Comparison of ENCODE assay signal across 10 cellular contexts in the genomic region with DNA sequence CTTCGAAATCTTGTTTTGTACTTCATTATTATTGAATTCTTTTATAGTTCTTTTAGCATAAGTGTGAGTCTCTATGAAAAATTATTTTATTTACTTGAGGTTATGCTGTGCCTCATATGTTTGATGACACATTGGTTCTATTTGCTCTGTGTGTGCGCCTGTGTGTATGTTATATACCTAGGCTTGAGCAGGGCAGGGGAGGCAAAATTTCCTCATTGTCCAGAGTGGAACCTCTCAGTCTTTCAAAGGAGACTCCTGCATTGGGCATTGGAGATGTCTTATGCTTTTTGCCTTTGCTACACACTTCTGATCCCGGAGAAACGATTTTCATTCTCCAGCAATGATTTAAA.
"Had no signal": no experiment of that assay in that cellular context is flagged by ENCODE, and none has a peak within 500 bp of the region (broad histone marks: within the 10 kb centered on the region; RNA-seq: fewer than 3 reads in every experiment).

No MANE protein-coding gene starts in this region.

- ATAC-seq: HCT116, HepG2, K562 had no signal

- H3K9me3 Mint-ChIP-seq: HFFc6 had no signal

- H2AFZ ChIP-seq: GM23248 had no signal

- H3K36me3 ChIP-seq: HAP-1 had no signal

- H3K27ac ChIP-seq: GM23248, HL-60 had no signal

- H3K4me3 Mint-ChIP-seq: HFFc6 had no signal

- H3K9me3 ChIP-seq: HAP-1 had no signal

- H3K4me1 ChIP-seq: HAP-1 had no signal

- DNase-seq: GM23248, GOT3, H7, HFFc6, KG1 had no signal

- FAIRE-seq: HepG2, K562 had no signal

- H3K4me3 ChIP-seq: GM23248, HAP-1, K562 had no signal

- H3K9ac ChIP-seq: GM23248 had no signal
